In the genomic region with DNA sequence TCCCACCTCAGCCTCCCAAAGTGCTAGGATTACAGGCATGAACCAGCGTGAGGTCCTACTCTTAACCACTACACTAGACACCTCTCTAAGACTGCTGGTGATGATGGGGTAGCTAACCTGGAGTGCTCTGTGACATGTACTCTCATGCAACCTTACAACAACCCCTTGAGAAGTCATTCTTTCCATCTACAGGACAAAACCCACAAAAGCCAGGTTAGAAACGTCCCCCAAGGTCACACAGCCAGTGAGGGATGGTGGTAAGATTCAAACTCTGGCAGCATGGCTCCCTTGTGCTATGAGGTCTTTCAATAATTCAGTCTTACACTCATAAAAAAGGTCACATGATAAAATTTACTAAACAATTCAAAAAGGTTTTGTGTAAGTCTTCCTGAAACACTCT, we compare ENCODE assay signal across 11 cellular contexts.
A peak's percentile ranks its signal among the peaks of the same experiment; 100 is the strongest.
DNase-seq lines count a peak whose midpoint lies in the region; ATAC-seq and TF ChIP-seq lines count a peak whose summit lies in the region.
"Had no signal": no experiment of that assay in that cellular context is flagged by ENCODE, and none has a peak within 500 bp of the region (broad histone marks: within the 10 kb centered on the region; RNA-seq: fewer than 3 reads in every experiment).

No MANE protein-coding gene starts in this region.

- H3K4me3 ChIP-seq in CD8-positive, alpha-beta memory T cell (ENCODE audit: low read length) = no peak overlapping the region

- peak overlapping the region in 6 of 7 donors; percentile 53 to 99 (median 93) for H3K4me3 Mint-ChIP-seq in CD8-positive, alpha-beta memory T cell
- peak overlapping the region in 1 of 2 donors; percentile 92 for H3K4me3 Mint-ChIP-seq in effector memory CD8-positive, alpha-beta T cell
- peak overlapping the region; percentile 47 for H3K4me3 Mint-ChIP-seq in progenitor cell of endocrine pancreas (ENCODE audit: low read depth)

- H3K4me1 ChIP-seq in CD8-positive, alpha-beta memory T cell (ENCODE audit: insufficient read depth, low read length) = peaks cover 17% of the 10 kb centered on the region

- H3K27ac Mint-ChIP-seq in CD8-positive, alpha-beta memory T cell = peak overlapping the region; percentile 65 to 99 (median 80)
- H3K27ac Mint-ChIP-seq in effector memory CD8-positive, alpha-beta T cell = peak overlapping the region; percentile 55 to 94
- H3K27ac Mint-ChIP-seq in progenitor cell of endocrine pancreas = no peak overlapping the region

- H3K27ac ChIP-seq in CD8-positive, alpha-beta memory T cell (ENCODE audit: low read depth, low read length) = no peak overlapping the region

- no peaks in the 10 kb centered on the region for H3K36me3 ChIP-seq in CD8-positive, alpha-beta memory T cell (ENCODE audit: insufficient read depth, low read length)

- POLR2A ChIA-PET in CD8-positive, alpha-beta memory T cell (lab: Charles Lee) = interaction anchor here (0.8 to 6.2 kb wide), 5 partner anchors 19 to 139 kb away, joined by 3 to 167 read pairs (median 25); a partner anchor contains a TSS

- CTCF ChIA-PET in CD8-positive, alpha-beta memory T cell (lab: Charles Lee) = interaction anchor here (1.1 to 6.2 kb wide), 3 partner anchors 18 to 95 kb away, joined by 5 to 65 read pairs (median 6); a partner anchor contains a TSS

- peaks cover 22 to 41% (median 27%) of the 10 kb centered on the region in 3 donors for H3K4me1 Mint-ChIP-seq in CD8-positive, alpha-beta memory T cell
- peaks cover 9 to 19% of the 10 kb centered on the region in 2 donors for H3K4me1 Mint-ChIP-seq in effector memory CD8-positive, alpha-beta T cell (ENCODE audit: low read depth in 2 of 2)
- peaks cover 10% of the 10 kb centered on the region for H3K4me1 Mint-ChIP-seq in progenitor cell of endocrine pancreas (ENCODE audit: low read depth)

- peaks cover 0 to 2% of the 10 kb centered on the region in 2 donors for H3K27me3 Mint-ChIP-seq in CD8-positive, alpha-beta memory T cell
- H3K27me3 Mint-ChIP-seq in effector memory CD8-positive, alpha-beta T cell = no peaks in the 10 kb centered on the region
- no peaks in the 10 kb centered on the region for H3K27me3 Mint-ChIP-seq in progenitor cell of endocrine pancreas

- no peaks in the 10 kb centered on the region for H3K9me3 Mint-ChIP-seq in CD8-positive, alpha-beta memory T cell
- no peaks in the 10 kb centered on the region for H3K9me3 Mint-ChIP-seq in effector memory CD8-positive, alpha-beta T cell
- no peaks in the 10 kb centered on the region for H3K9me3 Mint-ChIP-seq in progenitor cell of endocrine pancreas (ENCODE audit: low read depth)

- H3K36me3 Mint-ChIP-seq in CD8-positive, alpha-beta memory T cell = peaks cover 0 to 16% (median 2%) of the 10 kb centered on the region in 3 donors
- peaks cover 5% of the 10 kb centered on the region for H3K36me3 Mint-ChIP-seq in effector memory CD8-positive, alpha-beta T cell (ENCODE audit: insufficient read depth)
- no peaks in the 10 kb centered on the region for H3K36me3 Mint-ChIP-seq in progenitor cell of endocrine pancreas (ENCODE audit: insufficient read depth)

- TF ChIP-seq CTCF in progenitor cell of endocrine pancreas (IDR thresholded peaks at IDR 0.05; ENCODE audit: unreplicated experiment) = no peak

- no peak for ATAC-seq in effector memory CD8-positive, alpha-beta T cell (replicated peaks)
- no peak for ATAC-seq in GM21529 (IDR thresholded peaks at IDR 0.05; ENCODE audit: unreplicated experiment)
- ATAC-seq in HG03045 (IDR thresholded peaks at IDR 0.05; ENCODE audit: unreplicated experiment) = no peak
- ATAC-seq: esophagus mucosa had no signal

- no peaks in the 10 kb centered on the region for H3K27me3 ChIP-seq in CD8-positive, alpha-beta memory T cell (ENCODE audit: insufficient read depth, low read length, poor library complexity, severe bottlenecking)

- DNase-seq in CD8-positive, alpha-beta memory T cell = no peak
- DNase-seq in OCI-M1 (lab: John Stamatoyannopoulos, UW) = peak; percentile 27
- no peak for DNase-seq in effector memory CD8-positive, alpha-beta T cell
- no peak for DNase-seq in progenitor cell of endocrine pancreas (ENCODE audit: low spot score, unreplicated experiment)
- no peak for DNase-seq in NCI-H1417 treated with DMSO at 0.1 percent for 48 hours (lab: John Stamatoyannopoulos, UW)
- no peak for DNase-seq in COR-L47 (lab: John Stamatoyannopoulos, UW)
- DNase-seq: NCI-H187; stimulated activated CD4-positive, alpha-beta T cell treated with anti-CD3 and anti-CD28 coated beads, Interleukin-12 subunit alpha, Interleukin-12 subunit beta, amount 100 ng/mL, for 4 hours had no signal

- H3K9me3 ChIP-seq in CD8-positive, alpha-beta memory T cell (ENCODE audit: low read length) = no peaks in the 10 kb centered on the region
